Comparison of ENCODE assay signal across 8 cellular contexts in the genomic region with DNA sequence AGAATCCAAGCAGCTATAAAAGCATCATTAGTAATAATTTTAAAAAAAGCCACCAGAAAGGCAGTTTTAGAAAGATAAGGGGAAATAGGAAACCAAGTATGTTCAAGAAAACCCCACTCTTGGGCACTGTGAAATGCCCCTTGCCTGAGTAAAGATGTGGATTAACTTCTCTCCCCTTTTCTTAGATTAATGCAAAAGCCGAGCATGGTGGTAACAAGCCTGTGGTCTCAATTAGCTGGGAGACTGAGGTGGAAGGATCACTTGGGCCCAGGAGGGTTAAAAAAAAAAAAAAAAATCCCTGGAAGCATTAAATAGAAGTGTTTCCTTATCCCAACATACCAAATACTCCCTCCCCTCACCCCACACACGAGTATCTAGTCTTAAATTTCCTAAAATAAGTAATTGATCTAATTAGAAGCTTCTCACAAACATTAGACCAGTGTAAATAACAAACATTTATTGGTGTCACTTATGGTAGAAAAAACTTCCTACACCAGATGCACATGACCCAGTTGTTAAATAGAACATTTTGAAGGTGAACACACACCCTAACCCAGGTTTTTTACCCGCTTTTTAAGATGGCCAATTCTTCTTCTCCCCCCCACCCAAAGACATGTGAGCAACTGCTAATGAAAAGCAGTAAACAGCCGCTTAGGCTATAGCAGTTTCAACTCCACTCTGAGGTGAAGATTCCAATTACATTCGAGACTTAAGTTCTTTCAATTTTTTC. TPM values are rescaled to one million over a fixed set of nuclear protein-coding genes. Genes with fewer than 3 reads are reported as not detected.
DNase-seq lines count a peak whose midpoint lies in the region; ATAC-seq and TF ChIP-seq lines count a peak whose summit lies in the region.
"Had no signal": no experiment of that assay in that cellular context is flagged by ENCODE, and none has a peak within 500 bp of the region (broad histone marks: within the 10 kb centered on the region; RNA-seq: fewer than 3 reads in every experiment).

No MANE protein-coding gene starts in this region.

- peaks cover 90% of the 10 kb centered on the region for H3K36me3 Mint-ChIP-seq in CD8-positive, alpha-beta T cell
- peaks cover 31% of the 10 kb centered on the region for H3K36me3 Mint-ChIP-seq in neural crest cell (ENCODE audit: low read depth)

- no peaks in the 10 kb centered on the region for H3K27me3 ChIP-seq in CD8-positive, alpha-beta T cell (ENCODE audit: insufficient read depth, low read length)

- intact Hi-C loops in CD8-positive, alpha-beta T cell (cut with DNase I, micrococcal nuclease): no loop called here

- no peak overlapping the region for H3K27ac ChIP-seq in CD8-positive, alpha-beta T cell (ENCODE audit: low read depth, low read length)

- H3K27me3 Mint-ChIP-seq in CD8-positive, alpha-beta T cell (ENCODE audit: low read depth): no peaks in the 10 kb centered on the region
- no peaks in the 10 kb centered on the region for H3K27me3 Mint-ChIP-seq in neural crest cell (ENCODE audit: low read depth)

- TF ChIP-seq CTCF in CD8-positive, alpha-beta T cell (IDR thresholded peaks at IDR 0.05): no peak
- no peak for TF ChIP-seq CTCF in neural crest cell (conservative IDR thresholded peaks at IDR 0.05)

- no peaks in the 10 kb centered on the region for H3K9me3 ChIP-seq in CD8-positive, alpha-beta T cell (ENCODE audit: low read length)

- CTCF ChIA-PET in CD8-positive, alpha-beta T cell (lab: Charles Lee): interaction anchor here (1.0 kb wide), 1 partner anchor 12 kb away, joined by 3 read pairs; no protein-coding TSS in a partner anchor

- peaks cover 29% of the 10 kb centered on the region for H3K36me3 ChIP-seq in CD8-positive, alpha-beta T cell (ENCODE audit: insufficient read depth, low read length)

- POLR2A ChIA-PET in CD8-positive, alpha-beta T cell (lab: Charles Lee): no interaction called here

- DNase-seq in CD8-positive, alpha-beta T cell: no peak
- peak; percentile 18 for DNase-seq in NCI-H69 (lab: John Stamatoyannopoulos, UW)
- peak; percentile 11 for DNase-seq in cerebellar cortex (ENCODE audit: low spot score)
- DNase-seq in neural crest cell (ENCODE audit: low read depth, low spot score): no peak
- DNase-seq in DMS153 (lab: John Stamatoyannopoulos, UW): no peak
- DNase-seq: GOT3 had no signal

- no peak overlapping the region for H3K4me3 ChIP-seq in CD8-positive, alpha-beta T cell (ENCODE audit: low read depth, low read length)

- H3K4me1 Mint-ChIP-seq in CD8-positive, alpha-beta T cell (ENCODE audit: low read depth): peaks cover 57% of the 10 kb centered on the region
- peaks cover 41% of the 10 kb centered on the region for H3K4me1 Mint-ChIP-seq in neural crest cell

- peaks cover 48% of the 10 kb centered on the region for H3K4me1 ChIP-seq in CD8-positive, alpha-beta T cell (ENCODE audit: insufficient read depth, low read length)

- no peaks in the 10 kb centered on the region for H3K9me3 Mint-ChIP-seq in CD8-positive, alpha-beta T cell
- no peaks in the 10 kb centered on the region for H3K9me3 Mint-ChIP-seq in neural crest cell

- H3K27ac Mint-ChIP-seq in CD8-positive, alpha-beta T cell: peak overlapping the region; percentile 64
- no peak overlapping the region for H3K27ac Mint-ChIP-seq in neural crest cell (ENCODE audit: unreplicated experiment)

- no peak for ATAC-seq in CD8-positive, alpha-beta T cell
- ATAC-seq in HG03439 (IDR thresholded peaks at IDR 0.05; ENCODE audit: unreplicated experiment) (no peak), HG02759 (IDR thresholded peaks at IDR 0.05; ENCODE audit: unreplicated experiment) (no peak)

- H3K4me3 Mint-ChIP-seq in CD8-positive, alpha-beta T cell: peak overlapping the region; percentile 16
- H3K4me3 Mint-ChIP-seq in neural crest cell: peak overlapping the region; percentile 99

RNA-seq across cellular contexts. Expression of a gene that starts 5.2 kb away (rescaled TPM):
- total RNA-seq in CD8-positive, alpha-beta T cell: 100 to 1,000 TPM; 354 to 372 TPM
- 175 and 182 TPM in 2 replicates for total RNA-seq in neural crest cell

RNA-seq across cellular contexts. Expression of a gene that starts 25.7 kb away (rescaled TPM):
- 10 to 100 TPM; 81.0 to 84.1 TPM for total RNA-seq in CD8-positive, alpha-beta T cell
- total RNA-seq in neural crest cell: 41.3 and 45.5 TPM in 2 replicates

RNA-seq across cellular contexts. Expression of a gene that starts 35.6 kb away (rescaled TPM):
- total RNA-seq in CD8-positive, alpha-beta T cell: 1 to 10 TPM; 6.2 to 6.9 TPM
- 26.6 and 27.5 TPM in 2 replicates for total RNA-seq in neural crest cell

RNA-seq across cellular contexts. Expression of a gene that starts 46.4 kb away (rescaled TPM):
- 10 to 100 TPM; 37.8 to 38.3 TPM for total RNA-seq in CD8-positive, alpha-beta T cell
- total RNA-seq in neural crest cell: 45.3 and 46.2 TPM in 2 replicates

Comparison
In these comparisons a context has a peak if more than half of its experiments do, and no peak if none do; other contexts are left out.
1. DNase-seq: peak in NCI-H69 (single experiment) and cerebellar cortex (single experiment); none in CD8-positive, alpha-beta T cell (0 of 7), neural crest cell (single experiment) and DMS153 (single experiment).